In the genomic region with DNA sequence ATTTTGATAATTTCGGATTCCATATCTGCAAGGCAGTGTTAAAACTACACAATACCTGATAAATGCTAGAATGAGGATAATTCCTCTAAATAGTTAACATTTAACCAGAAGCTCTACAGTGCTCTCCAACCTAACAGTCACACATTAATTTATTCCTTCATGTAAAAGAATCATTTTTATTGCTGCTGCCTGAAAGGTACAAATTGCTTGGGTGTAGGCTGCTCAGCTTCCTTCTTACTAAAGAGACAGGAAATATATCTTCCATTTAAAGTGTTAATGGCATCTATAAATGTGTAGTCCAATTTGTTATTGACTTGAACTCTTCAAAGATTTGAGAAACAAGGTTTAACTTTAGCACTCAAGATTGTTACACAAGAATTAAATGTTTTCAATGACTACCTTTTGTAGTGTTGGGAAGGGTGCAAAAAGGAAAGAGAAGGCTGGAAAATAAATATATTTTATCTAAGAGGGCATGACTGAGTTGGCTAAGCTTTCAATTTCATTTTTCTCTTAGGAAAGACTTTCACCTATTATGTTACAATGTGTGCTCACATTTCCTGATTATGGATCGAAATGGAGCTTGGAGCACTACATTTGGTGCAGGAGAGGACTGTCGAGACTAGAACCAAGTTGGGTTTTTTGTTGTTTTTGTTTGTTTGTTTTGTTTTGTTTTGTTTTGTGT, we compare ENCODE assay signal across 1 cellular context.
TF ChIP-seq lines count a peak whose summit lies in the region.

No MANE protein-coding gene starts in this region.

TF ChIP-seq in HepG2, 621 proteins besides CTCF, POLR2A, EP300 and RAD21 (continued from another document):
- TF ChIP-seq, protein P1, sequence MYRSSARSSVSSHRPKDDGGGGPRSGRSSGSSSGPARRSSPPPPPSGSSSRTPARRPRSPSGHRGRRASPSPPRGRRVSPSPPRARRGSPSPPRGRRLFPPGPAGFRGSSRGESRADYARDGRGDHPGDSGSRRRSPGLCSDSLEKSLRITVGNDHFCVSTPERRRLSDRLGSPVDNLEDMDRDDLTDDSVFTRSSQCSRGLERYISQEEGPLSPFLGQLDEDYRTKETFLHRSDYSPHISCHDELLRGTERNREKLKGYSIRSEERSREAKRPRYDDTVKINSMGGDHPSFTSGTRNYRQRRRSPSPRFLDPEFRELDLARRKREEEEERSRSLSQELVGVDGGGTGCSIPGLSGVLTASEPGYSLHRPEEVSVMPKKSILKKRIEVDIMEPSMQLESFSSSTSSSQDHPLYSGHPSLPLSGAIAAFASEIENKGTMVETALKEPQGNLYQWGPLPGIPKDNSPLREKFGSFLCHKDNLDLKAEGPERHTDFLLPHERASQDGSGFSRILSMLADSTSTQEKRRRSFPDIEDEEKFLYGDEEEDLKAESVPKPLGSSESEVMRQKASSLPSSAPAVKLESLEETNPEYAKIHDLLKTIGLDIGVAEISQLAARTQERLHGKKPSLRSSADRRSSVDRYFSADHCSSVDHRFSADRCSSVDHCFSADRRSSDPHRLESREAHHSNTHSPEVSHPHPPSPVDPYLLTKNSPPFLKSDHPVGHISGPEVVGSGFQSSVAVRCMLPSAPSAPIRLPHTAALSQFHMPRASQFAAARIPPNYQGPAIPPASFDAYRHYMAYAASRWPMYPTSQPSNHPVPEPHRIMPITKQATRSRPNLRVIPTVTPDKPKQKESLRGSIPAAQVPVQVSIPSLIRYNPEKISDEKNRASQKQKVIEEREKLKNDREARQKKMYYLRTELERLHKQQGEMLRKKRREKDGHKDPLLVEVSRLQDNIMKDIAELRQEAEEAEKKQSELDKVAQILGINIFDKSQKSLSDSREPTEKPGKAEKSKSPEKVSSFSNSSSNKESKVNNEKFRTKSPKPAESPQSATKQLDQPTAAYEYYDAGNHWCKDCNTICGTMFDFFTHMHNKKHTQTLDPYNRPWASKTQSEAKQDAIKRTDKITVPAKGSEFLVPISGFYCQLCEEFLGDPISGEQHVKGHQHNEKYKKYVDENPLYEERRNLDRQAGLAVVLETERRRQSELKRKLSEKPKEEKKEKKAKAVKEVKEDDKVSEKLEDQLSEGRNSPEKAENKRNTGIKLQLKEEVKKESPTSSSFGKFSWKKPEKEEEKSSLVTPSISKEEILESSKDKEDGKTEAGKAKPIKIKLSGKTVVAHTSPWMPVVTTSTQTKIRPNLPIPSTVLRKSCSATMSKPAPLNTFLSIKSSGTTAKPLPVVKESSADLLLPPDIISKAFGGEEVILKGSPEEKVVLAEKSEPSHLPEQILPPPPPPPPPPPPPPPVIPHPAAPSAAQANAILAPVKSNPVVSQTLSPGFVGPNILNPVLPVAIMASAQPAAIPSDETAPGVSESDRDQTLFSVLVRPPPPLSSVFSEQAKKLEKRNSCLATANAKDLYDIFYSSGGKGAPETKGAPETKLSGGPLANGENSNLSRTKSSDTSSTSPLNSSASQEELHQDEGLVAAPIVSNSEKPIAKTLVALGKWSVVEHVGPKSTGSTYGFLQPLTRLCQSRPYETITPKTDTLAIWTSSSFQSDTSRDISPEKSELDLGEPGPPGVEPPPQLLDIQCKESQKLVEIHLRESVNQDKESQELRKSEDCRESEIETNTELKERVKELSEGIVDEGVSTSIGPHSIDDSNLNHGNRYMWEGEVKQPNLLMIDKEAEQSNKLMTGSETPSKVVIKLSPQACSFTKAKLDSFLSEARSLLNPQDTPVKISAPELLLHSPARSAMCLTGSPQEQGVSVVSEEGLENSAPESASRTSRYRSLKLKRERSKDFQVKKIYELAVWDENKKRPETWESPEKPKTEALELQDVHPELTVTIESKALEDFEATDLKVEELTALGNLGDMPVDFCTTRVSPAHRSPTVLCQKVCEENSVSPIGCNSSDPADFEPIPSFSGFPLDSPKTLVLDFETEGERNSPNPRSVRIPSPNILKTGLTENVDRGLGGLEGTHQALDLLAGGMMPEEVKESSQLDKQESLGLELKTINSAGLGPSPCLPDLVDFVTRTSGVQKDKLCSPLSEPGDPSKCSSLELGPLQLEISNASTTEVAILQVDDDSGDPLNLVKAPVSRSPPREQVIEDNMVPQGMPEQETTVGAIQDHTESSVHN (CRISPR knock-in tag; IDR thresholded peaks at IDR 0.05) = no peak
- TF ChIP-seq, protein P2, sequence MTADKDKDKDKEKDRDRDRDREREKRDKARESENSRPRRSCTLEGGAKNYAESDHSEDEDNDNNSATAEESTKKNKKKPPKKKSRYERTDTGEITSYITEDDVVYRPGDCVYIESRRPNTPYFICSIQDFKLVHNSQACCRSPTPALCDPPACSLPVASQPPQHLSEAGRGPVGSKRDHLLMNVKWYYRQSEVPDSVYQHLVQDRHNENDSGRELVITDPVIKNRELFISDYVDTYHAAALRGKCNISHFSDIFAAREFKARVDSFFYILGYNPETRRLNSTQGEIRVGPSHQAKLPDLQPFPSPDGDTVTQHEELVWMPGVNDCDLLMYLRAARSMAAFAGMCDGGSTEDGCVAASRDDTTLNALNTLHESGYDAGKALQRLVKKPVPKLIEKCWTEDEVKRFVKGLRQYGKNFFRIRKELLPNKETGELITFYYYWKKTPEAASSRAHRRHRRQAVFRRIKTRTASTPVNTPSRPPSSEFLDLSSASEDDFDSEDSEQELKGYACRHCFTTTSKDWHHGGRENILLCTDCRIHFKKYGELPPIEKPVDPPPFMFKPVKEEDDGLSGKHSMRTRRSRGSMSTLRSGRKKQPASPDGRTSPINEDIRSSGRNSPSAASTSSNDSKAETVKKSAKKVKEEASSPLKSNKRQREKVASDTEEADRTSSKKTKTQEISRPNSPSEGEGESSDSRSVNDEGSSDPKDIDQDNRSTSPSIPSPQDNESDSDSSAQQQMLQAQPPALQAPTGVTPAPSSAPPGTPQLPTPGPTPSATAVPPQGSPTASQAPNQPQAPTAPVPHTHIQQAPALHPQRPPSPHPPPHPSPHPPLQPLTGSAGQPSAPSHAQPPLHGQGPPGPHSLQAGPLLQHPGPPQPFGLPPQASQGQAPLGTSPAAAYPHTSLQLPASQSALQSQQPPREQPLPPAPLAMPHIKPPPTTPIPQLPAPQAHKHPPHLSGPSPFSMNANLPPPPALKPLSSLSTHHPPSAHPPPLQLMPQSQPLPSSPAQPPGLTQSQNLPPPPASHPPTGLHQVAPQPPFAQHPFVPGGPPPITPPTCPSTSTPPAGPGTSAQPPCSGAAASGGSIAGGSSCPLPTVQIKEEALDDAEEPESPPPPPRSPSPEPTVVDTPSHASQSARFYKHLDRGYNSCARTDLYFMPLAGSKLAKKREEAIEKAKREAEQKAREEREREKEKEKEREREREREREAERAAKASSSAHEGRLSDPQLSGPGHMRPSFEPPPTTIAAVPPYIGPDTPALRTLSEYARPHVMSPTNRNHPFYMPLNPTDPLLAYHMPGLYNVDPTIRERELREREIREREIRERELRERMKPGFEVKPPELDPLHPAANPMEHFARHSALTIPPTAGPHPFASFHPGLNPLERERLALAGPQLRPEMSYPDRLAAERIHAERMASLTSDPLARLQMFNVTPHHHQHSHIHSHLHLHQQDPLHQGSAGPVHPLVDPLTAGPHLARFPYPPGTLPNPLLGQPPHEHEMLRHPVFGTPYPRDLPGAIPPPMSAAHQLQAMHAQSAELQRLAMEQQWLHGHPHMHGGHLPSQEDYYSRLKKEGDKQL (CRISPR knock-in tag; IDR thresholded peaks at IDR 0.05; ENCODE audit: low read depth) = no peak
- no peak for TF ChIP-seq ZNF382 (CRISPR knock-in tag; IDR thresholded peaks at IDR 0.05; ENCODE audit: borderline replicate concordance)
- no peak for TF ChIP-seq PTBP1 (IDR thresholded peaks at IDR 0.05; ENCODE audit: low read depth, low read length, poor library complexity, severe bottlenecking)
- TF ChIP-seq ZNF761 (CRISPR knock-in tag; conservative IDR thresholded peaks at IDR 0.05) = no peak
- TF ChIP-seq NAIF1 (CRISPR knock-in tag; IDR thresholded peaks at IDR 0.05; ENCODE audit: borderline replicate concordance) = no peak
- TF ChIP-seq, protein P3, sequence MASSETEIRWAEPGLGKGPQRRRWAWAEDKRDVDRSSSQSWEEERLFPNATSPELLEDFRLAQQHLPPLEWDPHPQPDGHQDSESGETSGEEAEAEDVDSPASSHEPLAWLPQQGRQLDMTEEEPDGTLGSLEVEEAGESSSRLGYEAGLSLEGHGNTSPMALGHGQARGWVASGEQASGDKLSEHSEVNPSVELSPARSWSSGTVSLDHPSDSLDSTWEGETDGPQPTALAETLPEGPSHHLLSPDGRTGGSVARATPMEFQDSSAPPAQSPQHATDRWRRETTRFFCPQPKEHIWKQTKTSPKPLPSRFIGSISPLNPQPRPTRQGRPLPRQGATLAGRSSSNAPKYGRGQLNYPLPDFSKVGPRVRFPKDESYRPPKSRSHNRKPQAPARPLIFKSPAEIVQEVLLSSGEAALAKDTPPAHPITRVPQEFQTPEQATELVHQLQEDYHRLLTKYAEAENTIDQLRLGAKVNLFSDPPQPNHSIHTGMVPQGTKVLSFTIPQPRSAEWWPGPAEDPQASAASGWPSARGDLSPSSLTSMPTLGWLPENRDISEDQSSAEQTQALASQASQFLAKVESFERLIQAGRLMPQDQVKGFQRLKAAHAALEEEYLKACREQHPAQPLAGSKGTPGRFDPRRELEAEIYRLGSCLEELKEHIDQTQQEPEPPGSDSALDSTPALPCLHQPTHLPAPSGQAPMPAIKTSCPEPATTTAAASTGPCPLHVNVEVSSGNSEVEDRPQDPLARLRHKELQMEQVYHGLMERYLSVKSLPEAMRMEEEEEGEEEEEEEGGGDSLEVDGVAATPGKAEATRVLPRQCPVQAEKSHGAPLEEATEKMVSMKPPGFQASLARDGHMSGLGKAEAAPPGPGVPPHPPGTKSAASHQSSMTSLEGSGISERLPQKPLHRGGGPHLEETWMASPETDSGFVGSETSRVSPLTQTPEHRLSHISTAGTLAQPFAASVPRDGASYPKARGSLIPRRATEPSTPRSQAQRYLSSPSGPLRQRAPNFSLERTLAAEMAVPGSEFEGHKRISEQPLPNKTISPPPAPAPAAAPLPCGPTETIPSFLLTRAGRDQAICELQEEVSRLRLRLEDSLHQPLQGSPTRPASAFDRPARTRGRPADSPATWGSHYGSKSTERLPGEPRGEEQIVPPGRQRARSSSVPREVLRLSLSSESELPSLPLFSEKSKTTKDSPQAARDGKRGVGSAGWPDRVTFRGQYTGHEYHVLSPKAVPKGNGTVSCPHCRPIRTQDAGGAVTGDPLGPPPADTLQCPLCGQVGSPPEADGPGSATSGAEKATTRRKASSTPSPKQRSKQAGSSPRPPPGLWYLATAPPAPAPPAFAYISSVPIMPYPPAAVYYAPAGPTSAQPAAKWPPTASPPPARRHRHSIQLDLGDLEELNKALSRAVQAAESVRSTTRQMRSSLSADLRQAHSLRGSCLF (CRISPR knock-in tag; IDR thresholded peaks at IDR 0.05; ENCODE audit: borderline replicate concordance) = no peak
- TF ChIP-seq NFATC3 (CRISPR knock-in tag; IDR thresholded peaks at IDR 0.05) = no peak
- TF ChIP-seq TCF7 (IDR thresholded peaks at IDR 0.05; ENCODE audit: low read depth) = no peak
- TF ChIP-seq, protein P4, sequence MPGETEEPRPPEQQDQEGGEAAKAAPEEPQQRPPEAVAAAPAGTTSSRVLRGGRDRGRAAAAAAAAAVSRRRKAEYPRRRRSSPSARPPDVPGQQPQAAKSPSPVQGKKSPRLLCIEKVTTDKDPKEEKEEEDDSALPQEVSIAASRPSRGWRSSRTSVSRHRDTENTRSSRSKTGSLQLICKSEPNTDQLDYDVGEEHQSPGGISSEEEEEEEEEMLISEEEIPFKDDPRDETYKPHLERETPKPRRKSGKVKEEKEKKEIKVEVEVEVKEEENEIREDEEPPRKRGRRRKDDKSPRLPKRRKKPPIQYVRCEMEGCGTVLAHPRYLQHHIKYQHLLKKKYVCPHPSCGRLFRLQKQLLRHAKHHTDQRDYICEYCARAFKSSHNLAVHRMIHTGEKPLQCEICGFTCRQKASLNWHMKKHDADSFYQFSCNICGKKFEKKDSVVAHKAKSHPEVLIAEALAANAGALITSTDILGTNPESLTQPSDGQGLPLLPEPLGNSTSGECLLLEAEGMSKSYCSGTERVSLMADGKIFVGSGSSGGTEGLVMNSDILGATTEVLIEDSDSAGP (CRISPR knock-in tag; IDR thresholded peaks at IDR 0.05; ENCODE audit: borderline replicate concordance) = no peak
